In genomic region chr12:94429191-94429590, GRCh38 we compare ENCODE assay signal across 24 cellular contexts.
"Had no signal": no experiment of that assay in that cellular context is flagged by ENCODE, and none has a peak within 500 bp of the region (broad histone marks: within the 10 kb centered on the region; RNA-seq: fewer than 3 reads in every experiment).

No MANE protein-coding gene starts in this region.

- H3K27ac Mint-ChIP-seq: activated CD4-positive, alpha-beta memory T cell treated with anti-CD3 and anti-CD28 coated beads, Interleukin-2, amount 10 ng/mL, durations not matched to agents 7 days and 5 days; activated CD4-positive, alpha-beta T cell treated with anti-CD3 and anti-CD28 coated beads, Interleukin-2, amount 10 ng/mL, durations not matched to agents 24 days and 14 days; activated naive CD8-positive, alpha-beta T cell treated with anti-CD3 and anti-CD28 coated beads for 36 hours; activated T-helper 1 cell treated with anti-CD3 and anti-CD28 coated beads, Interleukin-12 subunit alpha, Interleukin-12 subunit beta, Interleukin-2, Interleukin-4 antibody, amounts not matched to agents 30 ng/mL and 10 ng/mL and 1 ng/mL, durations not matched to agents 14 hours and 24 hours and 36 hours; memory B cell; stimulated activated memory B cell treated with anti-CD40 and anti-IgM and Interleukin-4, amounts not matched to agents 10 μg/mL and 1 μg/mL and 100 μg/mL, for 72 hours; T-helper 17 cell; type B pancreatic cell had no signal

- FAIRE-seq: astrocyte, endothelial cell of umbilical vein, islet of Langerhans had no signal

- ATAC-seq: activated CD4-positive, CD25-positive, alpha-beta regulatory T cell treated with anti-CD3 and anti-CD28 coated beads, Interleukin-2, amount 50 U/mL, for 24 hours; esophagus mucosa; stimulated activated memory B cell treated with anti-CD40 and anti-IgM and Interleukin-4, amounts not matched to agents 10 μg/mL and 1 μg/mL and 100 μg/mL, for 72 hours; T-helper 17 cell had no signal

- H3K27ac ChIP-seq: thoracic aorta had no signal

- H3K9me3 Mint-ChIP-seq: type B pancreatic cell had no signal

- H3K4me3 Mint-ChIP-seq: activated CD4-positive, alpha-beta memory T cell treated with anti-CD3 and anti-CD28 coated beads, Interleukin-2, amount 10 ng/mL, durations not matched to agents 7 days and 5 days; activated CD4-positive, alpha-beta T cell treated with anti-CD3 and anti-CD28 coated beads, Interleukin-2, amount 10 ng/mL, durations not matched to agents 24 days and 14 days; activated naive CD8-positive, alpha-beta T cell treated with anti-CD3 and anti-CD28 coated beads for 36 hours; activated T-helper 1 cell treated with anti-CD3 and anti-CD28 coated beads, Interleukin-12 subunit alpha, Interleukin-12 subunit beta, Interleukin-2, Interleukin-4 antibody, amounts not matched to agents 30 ng/mL and 10 ng/mL and 1 ng/mL, durations not matched to agents 14 hours and 24 hours and 36 hours; memory B cell; stimulated activated memory B cell treated with anti-CD40 and anti-IgM and Interleukin-4, amounts not matched to agents 10 μg/mL and 1 μg/mL and 100 μg/mL, for 72 hours; T-helper 17 cell; type B pancreatic cell had no signal

- H3K4me3 ChIP-seq: sigmoid colon, smooth muscle cell, thoracic aorta had no signal

- H3K27me3 ChIP-seq: sigmoid colon had no signal

- H3K27me3 Mint-ChIP-seq: activated CD4-positive, alpha-beta memory T cell treated with anti-CD3 and anti-CD28 coated beads, Interleukin-2, amount 10 ng/mL, durations not matched to agents 7 days and 5 days; activated CD4-positive, alpha-beta T cell treated with anti-CD3 and anti-CD28 coated beads, Interleukin-2, amount 10 ng/mL, durations not matched to agents 24 days and 14 days; activated naive CD8-positive, alpha-beta T cell treated with anti-CD3 and anti-CD28 coated beads for 36 hours; memory B cell; stimulated activated memory B cell treated with anti-CD40 and anti-IgM and Interleukin-4, amounts not matched to agents 10 μg/mL and 1 μg/mL and 100 μg/mL, for 72 hours; T-helper 17 cell; type B pancreatic cell had no signal

- H3K36me3 ChIP-seq: sigmoid colon, thoracic aorta had no signal

- H3K4me2 ChIP-seq: smooth muscle cell had no signal

- DNase-seq: activated CD4-positive, alpha-beta T cell treated with anti-CD3 and anti-CD28 coated beads, Interleukin-2, amount 10 ng/mL, durations not matched to agents 24 days and 14 days; activated gamma-delta T cell; activated naive CD8-positive, alpha-beta T cell treated with anti-CD3 and anti-CD28 coated beads for 36 hours; central memory CD4-positive, alpha-beta T cell; effector memory CD4-positive, alpha-beta T cell; foreskin melanocyte; occipital lobe; posterior cingulate gyrus; sigmoid colon; stimulated activated CD4-positive, alpha-beta T cell treated with anti-CD3 and anti-CD28 coated beads, Interleukin-15, amount 100 ng/mL, for 24 hours; SW 1271; T-helper 17 cell had no signal

- H3K9me3 ChIP-seq: sigmoid colon had no signal
